1 cellular context compared by ENCODE assay signal in genomic region chr19:10695401-10696398, GRCh38.
A peak's percentile ranks its signal among the peaks of the same experiment; 100 is the strongest.
TF ChIP-seq lines count a peak whose summit lies in the region.

No MANE protein-coding gene starts in this region.

TF ChIP-seq in WTC11, 78 proteins besides CTCF, POLR2A, EP300 and RAD21 (continued from another document):
- TF ChIP-seq ARID4B (CRISPR knock-in tag; IDR thresholded peaks at IDR 0.05; ENCODE audit: borderline replicate concordance) (peak; percentile 98), HMGXB4 (CRISPR knock-in tag; IDR thresholded peaks at IDR 0.05) (no peak), CDX4 (CRISPR knock-in tag; IDR thresholded peaks at IDR 0.05; ENCODE audit: borderline replicate concordance) (no peak), SMAD4 (CRISPR knock-in tag; IDR thresholded peaks at IDR 0.05) (no peak), ATF1 (CRISPR knock-in tag; IDR thresholded peaks at IDR 0.05) (peak; percentile 71; the same call in 1 of the 2 replicates), NR1H2 (CRISPR knock-in tag; IDR thresholded peaks at IDR 0.05) (no peak), NR2C2 (CRISPR knock-in tag; IDR thresholded peaks at IDR 0.05) (no peak), TCF7 (CRISPR knock-in tag; IDR thresholded peaks at IDR 0.05; ENCODE audit: low read depth) (peak; percentile 81; the same call in 1 of the 2 replicates), ZNF219 (CRISPR knock-in tag; IDR thresholded peaks at IDR 0.05; ENCODE audit: borderline replicate concordance) (no peak), CREM (CRISPR knock-in tag; IDR thresholded peaks at IDR 0.05) (no peak), ZNF232 (CRISPR knock-in tag; IDR thresholded peaks at IDR 0.05) (peak; percentile 84; the same call in 1 of the 2 replicates), ZNF121 (CRISPR knock-in tag; IDR thresholded peaks at IDR 0.05) (no peak), KAT7 (CRISPR knock-in tag; IDR thresholded peaks at IDR 0.05; ENCODE audit: borderline replicate concordance) (no peak), ZNF512 (CRISPR knock-in tag; IDR thresholded peaks at IDR 0.05; ENCODE audit: borderline replicate concordance) (no peak), TEAD1 (CRISPR knock-in tag; IDR thresholded peaks at IDR 0.05) (peak; percentile 88), FOXJ3 (CRISPR knock-in tag; IDR thresholded peaks at IDR 0.05; ENCODE audit: borderline replicate concordance) (no peak), FOXP1 (CRISPR knock-in tag; IDR thresholded peaks at IDR 0.05; ENCODE audit: borderline replicate concordance) (peak; percentile 83; the same call in 1 of the 2 replicates), STAT6 (CRISPR knock-in tag; conservative IDR thresholded peaks at IDR 0.05; ENCODE audit: low read depth) (no peak), JAZF1 (CRISPR knock-in tag; IDR thresholded peaks at IDR 0.05) (no peak), NR3C1 (CRISPR knock-in tag; conservative IDR thresholded peaks at IDR 0.05; ENCODE audit: low read depth) (no peak), GRHL2 (CRISPR knock-in tag; IDR thresholded peaks at IDR 0.05; ENCODE audit: insufficient replicate concordance, severe bottlenecking) (no peak), SMAD3 (CRISPR knock-in tag; IDR thresholded peaks at IDR 0.05; ENCODE audit: borderline replicate concordance) (peak; percentile 89), AR (CRISPR knock-in tag; IDR thresholded peaks at IDR 0.05) (peak; percentile 67; the same call in 1 of the 2 replicates), ETV6 (CRISPR knock-in tag; IDR thresholded peaks at IDR 0.05) (peak; percentile 78; the same call in 1 of the 2 replicates), JUN (CRISPR knock-in tag; IDR thresholded peaks at IDR 0.05) (peak; percentile 83; the same call in 1 of the 2 replicates), ESRRA (CRISPR knock-in tag; IDR thresholded peaks at IDR 0.05; ENCODE audit: borderline replicate concordance) (peak; percentile 81; the same call in 1 of the 2 replicates), ZNF532 (CRISPR knock-in tag; IDR thresholded peaks at IDR 0.05; ENCODE audit: borderline replicate concordance) (no peak), FOXK1 (CRISPR knock-in tag; IDR thresholded peaks at IDR 0.05) (peak; percentile 91), SOX15 (CRISPR knock-in tag; IDR thresholded peaks at IDR 0.05) (no peak), ZNF317 (CRISPR knock-in tag; IDR thresholded peaks at IDR 0.05; ENCODE audit: borderline replicate concordance, low read depth) (no peak), ZBTB21 (CRISPR knock-in tag; IDR thresholded peaks at IDR 0.05; ENCODE audit: borderline replicate concordance) (no peak; the same call in 1 of the 2 replicates), PREB (CRISPR knock-in tag; IDR thresholded peaks at IDR 0.05; ENCODE audit: borderline replicate concordance) (no peak), ZNF281 (CRISPR knock-in tag; IDR thresholded peaks at IDR 0.05) (no peak), GTF2I (CRISPR knock-in tag; conservative IDR thresholded peaks at IDR 0.05) (no peak)
